ENCODE assay signal across 18 cellular contexts in the genomic region with DNA sequence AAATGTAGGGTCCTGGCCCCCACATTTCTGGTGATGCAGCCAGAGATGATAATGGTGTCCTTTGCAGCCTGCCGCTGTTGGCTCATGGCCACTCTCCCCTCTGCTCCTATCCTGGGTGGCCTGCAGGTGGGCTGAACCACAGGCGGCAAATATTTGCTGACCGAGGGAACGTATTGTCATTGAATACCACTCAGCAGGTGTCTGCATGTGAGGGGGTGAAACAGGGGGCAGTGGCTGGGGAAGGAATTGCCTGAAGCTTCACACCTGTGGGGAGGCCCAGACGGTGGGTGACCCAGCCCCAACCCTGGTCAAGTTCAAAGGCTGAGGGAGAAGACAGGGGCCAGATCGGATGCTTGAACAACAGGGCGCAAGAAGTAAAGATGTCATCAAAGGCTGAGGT.
"Had no signal": no experiment of that assay in that cellular context is flagged by ENCODE, and none has a peak within 500 bp of the region (broad histone marks: within the 10 kb centered on the region; RNA-seq: fewer than 3 reads in every experiment).

No MANE protein-coding gene starts in this region.

- ATAC-seq: activated T-helper 17 cell treated with anti-CD3 and anti-CD28 coated beads, Interleukin-2, amount 50 U/mL, for 72 hours; left ventricle myocardium superior; natural killer cell treated with Interleukin-12 subunit alpha and Interleukin-12 subunit beta and Interleukin-15 and Interleukin-18, amount 100 ng/mL, for 72 hours; sciatic nerve; stimulated activated naive CD8-positive, alpha-beta T cell treated with anti-CD3 and anti-CD28 coated beads, Interleukin-15, Interleukin-2, amounts not matched to agents 100 U/mL and 50 U/mL, for 24 hours had no signal

- H3K36me3 ChIP-seq: suprapubic skin, upper lobe of left lung had no signal

- H3K9me3 ChIP-seq: suprapubic skin, upper lobe of left lung had no signal

- H3K4me1 ChIP-seq: suprapubic skin, upper lobe of left lung had no signal

- H3K27ac ChIP-seq: suprapubic skin, upper lobe of left lung had no signal

- H3K27me3 ChIP-seq: suprapubic skin, upper lobe of left lung had no signal

- DNase-seq: activated CD4-positive, alpha-beta T cell treated with anti-CD3 and anti-CD28 coated beads, Interleukin-2, amount 10 ng/mL, durations not matched to agents 7 days and 5 days; activated CD4-positive, CD25-positive, alpha-beta regulatory T cell; activated CD8-positive, alpha-beta memory T cell treated with anti-CD3 and anti-CD28 coated beads for 24 hours; activated naive CD4-positive, alpha-beta T cell treated with anti-CD3 and anti-CD28 coated beads for 36 hours; foreskin melanocyte; head of caudate nucleus; kidney; left ventricle myocardium superior; mesenchymal stem cell; stimulated activated CD4-positive, alpha-beta T cell treated with anti-CD3 and anti-CD28 coated beads, Interleukin-12 subunit alpha, Interleukin-12 subunit beta, amount 100 ng/mL, for 4 hours; stimulated activated CD4-positive, alpha-beta T cell treated with anti-CD3 and anti-CD28 coated beads, Interleukin-2, amount 100 ng/mL, for 48 hours; stimulated activated CD8-positive, alpha-beta memory T cell treated with anti-CD3 and anti-CD28 coated beads, Interleukin-4, amount 100 ng/mL, for 48 hours; stimulated activated naive CD8-positive, alpha-beta T cell treated with anti-CD3 and anti-CD28 coated beads, Interleukin-15, Interleukin-2, amounts not matched to agents 100 U/mL and 50 U/mL, for 24 hours; upper lobe of left lung had no signal

- H3K4me3 ChIP-seq: suprapubic skin, upper lobe of left lung had no signal
